ENCODE assay signal across 9 cellular contexts in the genomic region with DNA sequence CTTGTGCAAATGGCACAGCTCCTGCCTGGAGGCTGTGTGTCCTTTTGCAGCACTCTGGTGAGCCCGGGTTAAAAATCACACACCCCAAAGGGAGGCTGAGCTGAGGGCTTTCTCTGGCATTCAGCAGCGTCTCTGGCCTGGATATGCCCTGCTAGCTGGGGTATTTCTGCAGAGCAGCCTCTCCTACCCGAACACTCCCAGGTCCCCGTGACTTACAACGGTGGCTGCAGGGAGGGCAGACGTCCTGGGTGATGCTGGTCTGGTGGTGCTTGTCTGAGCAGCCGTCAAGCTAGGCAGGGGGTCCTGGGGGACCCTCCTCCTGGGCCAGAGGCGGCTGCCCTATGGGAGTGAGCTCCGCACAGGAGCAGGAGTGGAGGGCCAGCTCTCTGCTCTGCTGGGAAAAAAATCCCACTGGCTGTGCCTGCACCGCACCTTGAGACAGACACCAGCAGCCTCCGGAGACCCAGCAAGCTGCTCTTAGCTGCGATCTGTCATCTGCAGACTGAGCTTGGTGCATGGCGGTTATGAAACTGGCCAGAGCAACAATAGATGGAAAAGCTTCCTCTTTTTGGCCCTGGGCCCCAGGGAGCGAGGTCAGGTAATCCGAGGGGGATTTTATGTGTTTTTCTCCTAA. TPM values are rescaled to one million over a fixed set of nuclear protein-coding genes. Genes with fewer than 3 reads are reported as not detected.
A peak's percentile ranks its signal among the peaks of the same experiment; 100 is the strongest.
DNase-seq lines count a peak whose midpoint lies in the region; ATAC-seq and TF ChIP-seq lines count a peak whose summit lies in the region.
"Had no signal": no experiment of that assay in that cellular context is flagged by ENCODE, and none has a peak within 500 bp of the region (broad histone marks: within the 10 kb centered on the region; RNA-seq: fewer than 3 reads in every experiment).

No MANE protein-coding gene starts in this region.

- no peak for TF ChIP-seq CTCF in MM.1S (IDR thresholded peaks at IDR 0.05; ENCODE audit: low read length)
- no peak for TF ChIP-seq CTCF in chondrocyte (IDR thresholded peaks at IDR 0.05)
- TF ChIP-seq CTCF in transverse colon (IDR thresholded peaks at IDR 0.05), result no peak
- TF ChIP-seq CTCF in BE2C (IDR thresholded peaks at IDR 0.05; ENCODE audit: low read depth, low read length), result no peak
- no peak for TF ChIP-seq CTCF in hepatocyte (IDR thresholded peaks at IDR 0.05; ENCODE audit: poor library complexity)

- H3K27me3 Mint-ChIP-seq in chondrocyte (ENCODE audit: low read depth), result peaks cover 7% of the 10 kb centered on the region

- WGBS in transverse colon (ENCODE audit: low coverage in 1 of 2), 2 donors, result 10 to 25% methylated on average over 2 to 15 of the region's 15 CpGs
- 42% methylated on average over 15 of the region's 15 CpGs for WGBS in hepatocyte (ENCODE audit: low lambda C conversion rate, missing lambda C conversion rate)

- TF ChIP-seq POLR2A in transverse colon (IDR thresholded peaks at IDR 0.05), result no peak

- in situ Hi-C loops in transverse colon (cut with MboI; ENCODE audit: low pct_ligation_motif_present in 1 of 4, low pct_unique_long_range_greater_than_20kb in 1 of 4, low sequenced_read_pairs in 3 of 4), result no loop called here

- ATAC-seq in GM18520 (IDR thresholded peaks at IDR 0.05; ENCODE audit: unreplicated experiment) (peak; percentile 60), GM21786 (IDR thresholded peaks at IDR 0.05; ENCODE audit: unreplicated experiment) (peak; percentile 56)

- no peaks in the 10 kb centered on the region for H3K9me2 ChIP-seq in MM.1S (replicated peaks; ENCODE audit: insufficient read depth, low read length)
- H3K9me2 ChIP-seq in hepatocyte (replicated peaks; ENCODE audit: insufficient read depth), result no peaks in the 10 kb centered on the region

- intact Hi-C loops in transverse colon (cut with DNase I; ENCODE audit: low total_unique reads), result no loop called here

- peaks cover 25% of the 10 kb centered on the region for H3F3A ChIP-seq in MM.1S (ENCODE audit: insufficient read depth, low read length)

- no peak overlapping the region for H3K4me3 Mint-ChIP-seq in chondrocyte (ENCODE audit: unreplicated experiment)

- peak overlapping the region; percentile 79 for H3K4me2 ChIP-seq in MM.1S (ENCODE audit: low read depth, low read length)
- no peak overlapping the region for H3K4me2 ChIP-seq in hepatocyte

- H3K27me3 ChIP-seq in MM.1S (replicated peaks; ENCODE audit: insufficient read depth, low read length) (no peaks in the 10 kb centered on the region), transverse colon (no peaks in the 10 kb centered on the region), BE2C (no peaks in the 10 kb centered on the region), hepatocyte (no peaks in the 10 kb centered on the region)

- H3K27ac ChIP-seq in MM.1S (ENCODE audit: low read length), result peak overlapping the region; percentile 76; the same call in 1 of the 2 replicates
- peak overlapping the region in 3 of 4 donors; percentile 37 to 40 (median 39) for H3K27ac ChIP-seq in transverse colon
- no peak overlapping the region for H3K27ac ChIP-seq in hepatocyte

- TF ChIP-seq EP300 in transverse colon (IDR thresholded peaks at IDR 0.05; ENCODE audit: low read depth), result no peak

- H3K4me1 Mint-ChIP-seq in chondrocyte (ENCODE audit: low read depth), result no peaks in the 10 kb centered on the region

- no peaks in the 10 kb centered on the region for H3K36me3 Mint-ChIP-seq in chondrocyte (ENCODE audit: low read depth)

- H3K36me3 ChIP-seq in MM.1S (replicated peaks; ENCODE audit: insufficient read depth, low read length), result no peaks in the 10 kb centered on the region
- H3K36me3 ChIP-seq in transverse colon, result no peaks in the 10 kb centered on the region
- no peaks in the 10 kb centered on the region for H3K36me3 ChIP-seq in BE2C
- H3K36me3 ChIP-seq in hepatocyte (replicated peaks; ENCODE audit: insufficient read depth, low read depth), result no peaks in the 10 kb centered on the region

- H3K9ac ChIP-seq in MM.1S (ENCODE audit: low read length), result peak overlapping the region; percentile 29; the same call in 1 of the 2 replicates

- DNase-seq in MM.1S (peak; percentile 27), chondrocyte (ENCODE audit: low spot score) (peak; percentile 59), transverse colon (peak; percentile 34), BE2C (no peak), SW 1271 (lab: John Stamatoyannopoulos, UW) (no peak), hepatocyte (ENCODE audit: low spot score) (no peak)

- H3K4me3 ChIP-seq in MM.1S (ENCODE audit: low read length) (peak overlapping the region; percentile 33; the same call in 1 of the 2 replicates), transverse colon (no peak overlapping the region), BE2C (ENCODE audit: low read depth, low read length) (no peak overlapping the region), hepatocyte (no peak overlapping the region)

- H4K20me1 ChIP-seq in MM.1S (ENCODE audit: insufficient read depth, low read length), result no peaks in the 10 kb centered on the region
- H4K20me1 ChIP-seq in hepatocyte (ENCODE audit: insufficient read depth, poor library complexity, severe bottlenecking), result no peaks in the 10 kb centered on the region

- H3K9me3 ChIP-seq in MM.1S (replicated peaks; ENCODE audit: insufficient read depth, low read length), result no peaks in the 10 kb centered on the region
- H3K9me3 ChIP-seq in transverse colon, result no peaks in the 10 kb centered on the region
- H3K9me3 ChIP-seq in BE2C, result no peaks in the 10 kb centered on the region
- H3K9me3 ChIP-seq in hepatocyte (ENCODE audit: low read depth), result no peaks in the 10 kb centered on the region

- no peak overlapping the region for H3K27ac Mint-ChIP-seq in chondrocyte (ENCODE audit: unreplicated experiment)

- H3K4me1 ChIP-seq in MM.1S (ENCODE audit: low read length), result peaks cover 11% of the 10 kb centered on the region; the same call in 1 of the 2 replicates
- H3K4me1 ChIP-seq in transverse colon, result peaks cover 0 to 6% (median 0%) of the 10 kb centered on the region in 4 donors
- no peaks in the 10 kb centered on the region for H3K4me1 ChIP-seq in BE2C
- no peaks in the 10 kb centered on the region for H3K4me1 ChIP-seq in hepatocyte (ENCODE audit: insufficient read depth)

- H3K9me3 Mint-ChIP-seq in chondrocyte (ENCODE audit: low read depth), result no peaks in the 10 kb centered on the region

- H2AFZ ChIP-seq in MM.1S (ENCODE audit: low read length) (no peak overlapping the region), hepatocyte (no peak overlapping the region)

- H3K79me2 ChIP-seq in MM.1S (ENCODE audit: low read length) (peaks cover 39% of the 10 kb centered on the region), hepatocyte (no peaks in the 10 kb centered on the region)

RNA-seq across cellular contexts. Expression of a gene that starts 41.3 kb away (rescaled TPM):
- total RNA-seq in chondrocyte (19.6 to 29.0 TPM (median 20.2 TPM) in 3 replicates), transverse colon (10 to 100 TPM in 3 of 4 donors, 1 to 10 TPM in 1; 3.4 to 20.3 (median 18.4) TPM), hepatocyte (10.1 and 15.1 TPM in 2 replicates)
- polyA plus RNA-seq in BE2C (2012; ENCODE audit: insufficient read depth, insufficient read length, low read depth), result 22.0 TPM
- polyA plus RNA-seq in hepatocyte, result 26.7 and 31.0 TPM in 2 replicates

RNA-seq across cellular contexts. Expression of a gene that starts 43.0 kb away (rescaled TPM):
- total RNA-seq in chondrocyte, result not detected in 3 replicates
- total RNA-seq in transverse colon, result 1 to 10 TPM in 2 of 4 donors, under 1 TPM in 1, not detected in 1; 0.55 to 6.0 (median 3.0) TPM
- polyA plus RNA-seq in BE2C (2012; ENCODE audit: insufficient read depth, insufficient read length, low read depth), result not detected
- total RNA-seq in hepatocyte, result 0.07 TPM in 1 of 2 replicates, not detected in the other
- 0.54 TPM in 1 of 2 replicates, not detected in the other for polyA plus RNA-seq in hepatocyte
- total RNA-seq: fibroblast of lung had no signal
- polyA plus RNA-seq: fibroblast of lung had no signal

Comparison
In these comparisons a context has a peak if more than half of its experiments do, and no peak if none do; other contexts are left out.
1. DNase-seq: peak in MM.1S (single experiment), chondrocyte (single experiment) and transverse colon (single experiment); none in BE2C (single experiment), SW 1271 (0 of 2) and hepatocyte (single experiment).